Comparison of ENCODE assay signal across 1 cellular context in the genomic region with DNA sequence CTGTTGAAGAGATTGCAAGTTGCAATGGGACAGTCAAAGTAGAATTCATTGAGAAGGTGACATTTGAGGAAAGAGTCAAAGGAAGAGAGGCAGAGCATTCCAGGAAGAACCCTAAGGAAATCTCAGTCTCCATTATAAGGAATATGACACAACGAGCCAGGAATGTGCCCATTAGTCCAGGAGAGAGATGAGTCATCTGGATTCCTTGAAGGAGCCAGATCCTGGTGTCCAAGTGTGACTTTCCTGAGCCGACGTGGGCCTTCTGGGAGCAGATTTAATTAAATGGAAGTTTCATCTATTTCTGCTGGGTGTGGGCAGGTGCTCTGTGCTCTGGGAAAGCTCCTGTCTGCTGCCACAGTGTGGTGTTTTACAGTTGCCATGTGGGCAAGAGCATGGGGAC.
TF ChIP-seq lines count a peak whose summit lies in the region.

No MANE protein-coding gene starts in this region.

TF ChIP-seq in SK-N-SH, 30 proteins besides CTCF, POLR2A, EP300 and RAD21 (continued from another document):
- TF ChIP-seq, protein P1, sequence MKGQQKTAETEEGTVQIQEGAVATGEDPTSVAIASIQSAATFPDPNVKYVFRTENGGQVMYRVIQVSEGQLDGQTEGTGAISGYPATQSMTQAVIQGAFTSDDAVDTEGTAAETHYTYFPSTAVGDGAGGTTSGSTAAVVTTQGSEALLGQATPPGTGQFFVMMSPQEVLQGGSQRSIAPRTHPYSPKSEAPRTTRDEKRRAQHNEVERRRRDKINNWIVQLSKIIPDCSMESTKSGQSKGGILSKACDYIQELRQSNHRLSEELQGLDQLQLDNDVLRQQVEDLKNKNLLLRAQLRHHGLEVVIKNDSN (IDR thresholded peaks at IDR 0.05; ENCODE audit: borderline replicate concordance, low read depth) = peak; percentile 62
- TF ChIP-seq YY1 (IDR thresholded peaks at IDR 0.05; ENCODE audit: low read depth) = no peak
- TF ChIP-seq, protein P2, sequence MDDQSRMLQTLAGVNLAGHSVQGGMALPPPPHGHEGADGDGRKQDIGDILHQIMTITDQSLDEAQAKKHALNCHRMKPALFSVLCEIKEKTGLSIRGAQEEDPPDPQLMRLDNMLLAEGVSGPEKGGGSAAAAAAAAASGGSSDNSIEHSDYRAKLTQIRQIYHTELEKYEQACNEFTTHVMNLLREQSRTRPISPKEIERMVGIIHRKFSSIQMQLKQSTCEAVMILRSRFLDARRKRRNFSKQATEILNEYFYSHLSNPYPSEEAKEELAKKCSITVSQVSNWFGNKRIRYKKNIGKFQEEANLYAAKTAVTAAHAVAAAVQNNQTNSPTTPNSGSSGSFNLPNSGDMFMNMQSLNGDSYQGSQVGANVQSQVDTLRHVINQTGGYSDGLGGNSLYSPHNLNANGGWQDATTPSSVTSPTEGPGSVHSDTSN (IDR thresholded peaks at IDR 0.05) = peak; percentile 54
- peak; percentile 91 for TF ChIP-seq TCF12 (IDR thresholded peaks at IDR 0.05)
- TF ChIP-seq, protein P3, sequence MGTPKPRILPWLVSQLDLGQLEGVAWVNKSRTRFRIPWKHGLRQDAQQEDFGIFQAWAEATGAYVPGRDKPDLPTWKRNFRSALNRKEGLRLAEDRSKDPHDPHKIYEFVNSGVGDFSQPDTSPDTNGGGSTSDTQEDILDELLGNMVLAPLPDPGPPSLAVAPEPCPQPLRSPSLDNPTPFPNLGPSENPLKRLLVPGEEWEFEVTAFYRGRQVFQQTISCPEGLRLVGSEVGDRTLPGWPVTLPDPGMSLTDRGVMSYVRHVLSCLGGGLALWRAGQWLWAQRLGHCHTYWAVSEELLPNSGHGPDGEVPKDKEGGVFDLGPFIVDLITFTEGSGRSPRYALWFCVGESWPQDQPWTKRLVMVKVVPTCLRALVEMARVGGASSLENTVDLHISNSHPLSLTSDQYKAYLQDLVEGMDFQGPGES (IDR thresholded peaks at IDR 0.05; ENCODE audit: low read depth, low read length) = no peak
- TF ChIP-seq MXI1 (IDR thresholded peaks at IDR 0.05; ENCODE audit: low read depth, low read length) = no peak
- no peak for TF ChIP-seq FOXM1 (IDR thresholded peaks at IDR 0.05; ENCODE audit: low read depth)
- no peak for TF ChIP-seq GATA2 (CRISPR knock-in tag; IDR thresholded peaks at IDR 0.05)
- TF ChIP-seq FOXJ3 (CRISPR knock-in tag; IDR thresholded peaks at IDR 0.05) = no peak
- TF ChIP-seq, protein P4, sequence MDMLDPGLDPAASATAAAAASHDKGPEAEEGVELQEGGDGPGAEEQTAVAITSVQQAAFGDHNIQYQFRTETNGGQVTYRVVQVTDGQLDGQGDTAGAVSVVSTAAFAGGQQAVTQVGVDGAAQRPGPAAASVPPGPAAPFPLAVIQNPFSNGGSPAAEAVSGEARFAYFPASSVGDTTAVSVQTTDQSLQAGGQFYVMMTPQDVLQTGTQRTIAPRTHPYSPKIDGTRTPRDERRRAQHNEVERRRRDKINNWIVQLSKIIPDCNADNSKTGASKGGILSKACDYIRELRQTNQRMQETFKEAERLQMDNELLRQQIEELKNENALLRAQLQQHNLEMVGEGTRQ (IDR thresholded peaks at IDR 0.05; ENCODE audit: borderline replicate concordance, low read depth, low read length) = no peak
- no peak for TF ChIP-seq RFX5 (IDR thresholded peaks at IDR 0.05; ENCODE audit: low read length)
- TF ChIP-seq EZH2phosphoT487 (IDR thresholded peaks at IDR 0.05; ENCODE audit: borderline replicate concordance, low read depth) = no peak
- peak; percentile 70; the same call in 1 of the 2 replicates for TF ChIP-seq NFIC (IDR thresholded peaks at IDR 0.05; ENCODE audit: borderline replicate concordance)
- peak; percentile 98 for TF ChIP-seq FOSL2 (IDR thresholded peaks at IDR 0.05; ENCODE audit: borderline replicate concordance, low read depth)
- TF ChIP-seq, protein P5, sequence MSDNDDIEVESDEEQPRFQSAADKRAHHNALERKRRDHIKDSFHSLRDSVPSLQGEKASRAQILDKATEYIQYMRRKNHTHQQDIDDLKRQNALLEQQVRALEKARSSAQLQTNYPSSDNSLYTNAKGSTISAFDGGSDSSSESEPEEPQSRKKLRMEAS (IDR thresholded peaks at IDR 0.05; ENCODE audit: low read depth) = peak; percentile 97
- TF ChIP-seq, protein P6, sequence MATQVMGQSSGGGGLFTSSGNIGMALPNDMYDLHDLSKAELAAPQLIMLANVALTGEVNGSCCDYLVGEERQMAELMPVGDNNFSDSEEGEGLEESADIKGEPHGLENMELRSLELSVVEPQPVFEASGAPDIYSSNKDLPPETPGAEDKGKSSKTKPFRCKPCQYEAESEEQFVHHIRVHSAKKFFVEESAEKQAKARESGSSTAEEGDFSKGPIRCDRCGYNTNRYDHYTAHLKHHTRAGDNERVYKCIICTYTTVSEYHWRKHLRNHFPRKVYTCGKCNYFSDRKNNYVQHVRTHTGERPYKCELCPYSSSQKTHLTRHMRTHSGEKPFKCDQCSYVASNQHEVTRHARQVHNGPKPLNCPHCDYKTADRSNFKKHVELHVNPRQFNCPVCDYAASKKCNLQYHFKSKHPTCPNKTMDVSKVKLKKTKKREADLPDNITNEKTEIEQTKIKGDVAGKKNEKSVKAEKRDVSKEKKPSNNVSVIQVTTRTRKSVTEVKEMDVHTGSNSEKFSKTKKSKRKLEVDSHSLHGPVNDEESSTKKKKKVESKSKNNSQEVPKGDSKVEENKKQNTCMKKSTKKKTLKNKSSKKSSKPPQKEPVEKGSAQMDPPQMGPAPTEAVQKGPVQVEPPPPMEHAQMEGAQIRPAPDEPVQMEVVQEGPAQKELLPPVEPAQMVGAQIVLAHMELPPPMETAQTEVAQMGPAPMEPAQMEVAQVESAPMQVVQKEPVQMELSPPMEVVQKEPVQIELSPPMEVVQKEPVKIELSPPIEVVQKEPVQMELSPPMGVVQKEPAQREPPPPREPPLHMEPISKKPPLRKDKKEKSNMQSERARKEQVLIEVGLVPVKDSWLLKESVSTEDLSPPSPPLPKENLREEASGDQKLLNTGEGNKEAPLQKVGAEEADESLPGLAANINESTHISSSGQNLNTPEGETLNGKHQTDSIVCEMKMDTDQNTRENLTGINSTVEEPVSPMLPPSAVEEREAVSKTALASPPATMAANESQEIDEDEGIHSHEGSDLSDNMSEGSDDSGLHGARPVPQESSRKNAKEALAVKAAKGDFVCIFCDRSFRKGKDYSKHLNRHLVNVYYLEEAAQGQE (IDR thresholded peaks at IDR 0.05; ENCODE audit: low read depth, low read length) = peak; percentile 66; the same call in 1 of the 2 replicates
TF ChIP-seq in SK-N-SH: peak in this region for 13.
